Comparison of ENCODE assay signal across 1 cellular context in the genomic region with DNA sequence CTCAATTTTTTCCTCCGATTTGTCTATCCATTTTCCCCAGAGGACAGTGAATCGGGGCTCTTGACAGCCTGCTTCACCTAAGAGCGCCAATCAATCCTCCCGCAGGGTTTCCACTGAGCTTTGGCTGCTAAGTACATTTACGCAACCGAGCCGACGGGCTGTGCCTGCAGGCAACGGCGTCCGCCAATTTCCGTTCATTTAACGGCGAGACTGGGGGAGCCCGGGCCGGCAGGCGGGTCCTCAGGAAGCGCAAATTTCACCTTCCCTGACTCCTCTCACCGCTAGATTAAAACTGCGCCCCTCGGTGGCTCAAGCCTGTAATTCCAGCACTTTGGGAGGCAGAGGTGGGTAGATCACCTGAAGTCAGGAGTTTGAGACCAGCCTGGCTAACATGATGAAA.
TF ChIP-seq lines count a peak whose summit lies in the region.

No MANE protein-coding gene starts in this region.

TF ChIP-seq in H1, 55 proteins besides CTCF, POLR2A, EP300 and RAD21 (continued from another document):
- no peak for TF ChIP-seq TCF12 (IDR thresholded peaks at IDR 0.05; ENCODE audit: low read depth, low read length)
- peak; percentile 50 for TF ChIP-seq ASH2L (IDR thresholded peaks at IDR 0.05; ENCODE audit: low read length)
- TF ChIP-seq TAF7 (optimal IDR thresholded peaks at IDR 0.05; ENCODE audit: borderline replicate concordance, low read depth, low read length): no peak
- TF ChIP-seq KDM1A (IDR thresholded peaks at IDR 0.05; ENCODE audit: borderline replicate concordance, low read length): peak; percentile 38; the same call in 1 of the 2 replicates
- TF ChIP-seq, protein P1, sequence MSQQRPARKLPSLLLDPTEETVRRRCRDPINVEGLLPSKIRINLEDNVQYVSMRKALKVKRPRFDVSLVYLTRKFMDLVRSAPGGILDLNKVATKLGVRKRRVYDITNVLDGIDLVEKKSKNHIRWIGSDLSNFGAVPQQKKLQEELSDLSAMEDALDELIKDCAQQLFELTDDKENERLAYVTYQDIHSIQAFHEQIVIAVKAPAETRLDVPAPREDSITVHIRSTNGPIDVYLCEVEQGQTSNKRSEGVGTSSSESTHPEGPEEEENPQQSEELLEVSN (IDR thresholded peaks at IDR 0.05): no peak
- TF ChIP-seq HDAC6 (IDR thresholded peaks at IDR 0.05; ENCODE audit: low read depth, low read length): no peak
- TF ChIP-seq TAF1 (IDR thresholded peaks at IDR 0.05; ENCODE audit: low read depth, low read length): no peak
- TF ChIP-seq ZNF274 (IDR thresholded peaks at IDR 0.05; ENCODE audit: borderline replicate concordance, extremely low read depth, low read length): no peak
- no peak for TF ChIP-seq CTBP2 (IDR thresholded peaks at IDR 0.05; ENCODE audit: borderline replicate concordance, insufficient read depth, insufficient read length, low read length)
- peak; percentile 74 for TF ChIP-seq CEBPB (IDR thresholded peaks at IDR 0.05; ENCODE audit: low read depth, low read length)
